Comparison of ENCODE assay signal across 1 cellular context in the genomic region with DNA sequence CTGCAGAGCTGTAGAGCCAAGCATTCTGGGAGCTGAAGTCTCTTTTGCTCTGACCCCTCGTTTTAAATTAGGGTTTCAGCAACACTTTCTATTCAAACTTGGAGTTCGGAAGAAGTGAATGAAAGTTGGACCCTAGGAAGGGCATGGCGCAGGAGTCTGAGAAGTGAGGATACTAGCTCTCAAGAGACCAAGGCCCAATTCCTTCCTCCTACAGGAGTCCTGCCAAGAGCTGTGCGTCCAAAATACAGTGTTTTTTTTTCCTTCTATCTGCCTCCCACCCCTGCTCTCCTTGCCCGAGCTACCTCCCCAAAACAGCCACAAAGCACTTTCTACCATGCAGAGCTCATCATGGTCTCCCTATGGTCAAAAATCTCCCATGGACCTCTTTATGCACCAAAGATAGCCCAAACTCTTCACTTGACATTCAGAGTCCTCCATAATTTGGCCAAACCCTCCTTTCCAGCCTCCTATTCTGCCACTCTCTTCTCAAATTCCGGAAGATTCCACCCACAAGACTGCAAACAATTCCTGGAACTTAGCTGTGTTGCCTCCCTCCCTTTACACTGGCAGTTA.
A peak's percentile ranks its signal among the peaks of the same experiment; 100 is the strongest.
TF ChIP-seq lines count a peak whose summit lies in the region.

No MANE protein-coding gene starts in this region.

TF ChIP-seq in K562, 482 proteins besides CTCF, POLR2A, EP300 and RAD21 (continued from another document and continues in another):
- TF ChIP-seq, protein P1, sequence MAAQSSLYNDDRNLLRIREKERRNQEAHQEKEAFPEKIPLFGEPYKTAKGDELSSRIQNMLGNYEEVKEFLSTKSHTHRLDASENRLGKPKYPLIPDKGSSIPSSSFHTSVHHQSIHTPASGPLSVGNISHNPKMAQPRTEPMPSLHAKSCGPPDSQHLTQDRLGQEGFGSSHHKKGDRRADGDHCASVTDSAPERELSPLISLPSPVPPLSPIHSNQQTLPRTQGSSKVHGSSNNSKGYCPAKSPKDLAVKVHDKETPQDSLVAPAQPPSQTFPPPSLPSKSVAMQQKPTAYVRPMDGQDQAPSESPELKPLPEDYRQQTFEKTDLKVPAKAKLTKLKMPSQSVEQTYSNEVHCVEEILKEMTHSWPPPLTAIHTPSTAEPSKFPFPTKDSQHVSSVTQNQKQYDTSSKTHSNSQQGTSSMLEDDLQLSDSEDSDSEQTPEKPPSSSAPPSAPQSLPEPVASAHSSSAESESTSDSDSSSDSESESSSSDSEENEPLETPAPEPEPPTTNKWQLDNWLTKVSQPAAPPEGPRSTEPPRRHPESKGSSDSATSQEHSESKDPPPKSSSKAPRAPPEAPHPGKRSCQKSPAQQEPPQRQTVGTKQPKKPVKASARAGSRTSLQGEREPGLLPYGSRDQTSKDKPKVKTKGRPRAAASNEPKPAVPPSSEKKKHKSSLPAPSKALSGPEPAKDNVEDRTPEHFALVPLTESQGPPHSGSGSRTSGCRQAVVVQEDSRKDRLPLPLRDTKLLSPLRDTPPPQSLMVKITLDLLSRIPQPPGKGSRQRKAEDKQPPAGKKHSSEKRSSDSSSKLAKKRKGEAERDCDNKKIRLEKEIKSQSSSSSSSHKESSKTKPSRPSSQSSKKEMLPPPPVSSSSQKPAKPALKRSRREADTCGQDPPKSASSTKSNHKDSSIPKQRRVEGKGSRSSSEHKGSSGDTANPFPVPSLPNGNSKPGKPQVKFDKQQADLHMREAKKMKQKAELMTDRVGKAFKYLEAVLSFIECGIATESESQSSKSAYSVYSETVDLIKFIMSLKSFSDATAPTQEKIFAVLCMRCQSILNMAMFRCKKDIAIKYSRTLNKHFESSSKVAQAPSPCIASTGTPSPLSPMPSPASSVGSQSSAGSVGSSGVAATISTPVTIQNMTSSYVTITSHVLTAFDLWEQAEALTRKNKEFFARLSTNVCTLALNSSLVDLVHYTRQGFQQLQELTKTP (IDR thresholded peaks at IDR 0.05; ENCODE audit: low read depth in 1 of 2, partially characterized antibody in 2 of 2): peak in 1 of 2 experiments; percentile 57
- TF ChIP-seq, protein P2, sequence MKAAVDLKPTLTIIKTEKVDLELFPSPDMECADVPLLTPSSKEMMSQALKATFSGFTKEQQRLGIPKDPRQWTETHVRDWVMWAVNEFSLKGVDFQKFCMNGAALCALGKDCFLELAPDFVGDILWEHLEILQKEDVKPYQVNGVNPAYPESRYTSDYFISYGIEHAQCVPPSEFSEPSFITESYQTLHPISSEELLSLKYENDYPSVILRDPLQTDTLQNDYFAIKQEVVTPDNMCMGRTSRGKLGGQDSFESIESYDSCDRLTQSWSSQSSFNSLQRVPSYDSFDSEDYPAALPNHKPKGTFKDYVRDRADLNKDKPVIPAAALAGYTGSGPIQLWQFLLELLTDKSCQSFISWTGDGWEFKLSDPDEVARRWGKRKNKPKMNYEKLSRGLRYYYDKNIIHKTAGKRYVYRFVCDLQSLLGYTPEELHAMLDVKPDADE (conservative IDR thresholded peaks at IDR 0.05; ENCODE audit: control insufficient read depth, low read depth, low read length): no peak
- TF ChIP-seq SRSF1 (IDR thresholded peaks at IDR 0.05; ENCODE audit: low read depth, low read length) (no peak), HDAC3 (IDR thresholded peaks at IDR 0.05; ENCODE audit: borderline replicate concordance, partially characterized antibody) (no peak), NEUROD1 (IDR thresholded peaks at IDR 0.05; ENCODE audit: borderline replicate concordance, low read depth, low read length, partially characterized antibody) (no peak), PTBP1 (IDR thresholded peaks at IDR 0.05; ENCODE audit: low read depth, low read length) (no peak), SMARCE1 (IDR thresholded peaks at IDR 0.05) (no peak), ZNF76 (CRISPR knock-in tag; IDR thresholded peaks at IDR 0.05; ENCODE audit: borderline replicate concordance) (no peak), ZNF175 (CRISPR knock-in tag; IDR thresholded peaks at IDR 0.05; ENCODE audit: low read depth) (no peak; the same call in 1 of the 2 replicates), ZNF316 (IDR thresholded peaks at IDR 0.05) (no peak), CREB1 (IDR thresholded peaks at IDR 0.05) (no peak), CREB1 (CRISPR knock-in tag; IDR thresholded peaks at IDR 0.05) (no peak), ZNF583 (CRISPR knock-in tag; IDR thresholded peaks at IDR 0.05) (no peak), SUPT5H (IDR thresholded peaks at IDR 0.05) (no peak), TBP (optimal IDR thresholded peaks at IDR 0.05; ENCODE audit: low read depth, low read length) (no peak)
- TF ChIP-seq, protein P3, sequence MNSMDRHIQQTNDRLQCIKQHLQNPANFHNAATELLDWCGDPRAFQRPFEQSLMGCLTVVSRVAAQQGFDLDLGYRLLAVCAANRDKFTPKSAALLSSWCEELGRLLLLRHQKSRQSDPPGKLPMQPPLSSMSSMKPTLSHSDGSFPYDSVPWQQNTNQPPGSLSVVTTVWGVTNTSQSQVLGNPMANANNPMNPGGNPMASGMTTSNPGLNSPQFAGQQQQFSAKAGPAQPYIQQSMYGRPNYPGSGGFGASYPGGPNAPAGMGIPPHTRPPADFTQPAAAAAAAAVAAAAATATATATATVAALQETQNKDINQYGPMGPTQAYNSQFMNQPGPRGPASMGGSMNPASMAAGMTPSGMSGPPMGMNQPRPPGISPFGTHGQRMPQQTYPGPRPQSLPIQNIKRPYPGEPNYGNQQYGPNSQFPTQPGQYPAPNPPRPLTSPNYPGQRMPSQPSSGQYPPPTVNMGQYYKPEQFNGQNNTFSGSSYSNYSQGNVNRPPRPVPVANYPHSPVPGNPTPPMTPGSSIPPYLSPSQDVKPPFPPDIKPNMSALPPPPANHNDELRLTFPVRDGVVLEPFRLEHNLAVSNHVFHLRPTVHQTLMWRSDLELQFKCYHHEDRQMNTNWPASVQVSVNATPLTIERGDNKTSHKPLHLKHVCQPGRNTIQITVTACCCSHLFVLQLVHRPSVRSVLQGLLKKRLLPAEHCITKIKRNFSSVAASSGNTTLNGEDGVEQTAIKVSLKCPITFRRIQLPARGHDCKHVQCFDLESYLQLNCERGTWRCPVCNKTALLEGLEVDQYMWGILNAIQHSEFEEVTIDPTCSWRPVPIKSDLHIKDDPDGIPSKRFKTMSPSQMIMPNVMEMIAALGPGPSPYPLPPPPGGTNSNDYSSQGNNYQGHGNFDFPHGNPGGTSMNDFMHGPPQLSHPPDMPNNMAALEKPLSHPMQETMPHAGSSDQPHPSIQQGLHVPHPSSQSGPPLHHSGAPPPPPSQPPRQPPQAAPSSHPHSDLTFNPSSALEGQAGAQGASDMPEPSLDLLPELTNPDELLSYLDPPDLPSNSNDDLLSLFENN (IDR thresholded peaks at IDR 0.05; ENCODE audit: low read depth in 2 of 2, low read length in 2 of 2): no peak
- TF ChIP-seq, protein P4, sequence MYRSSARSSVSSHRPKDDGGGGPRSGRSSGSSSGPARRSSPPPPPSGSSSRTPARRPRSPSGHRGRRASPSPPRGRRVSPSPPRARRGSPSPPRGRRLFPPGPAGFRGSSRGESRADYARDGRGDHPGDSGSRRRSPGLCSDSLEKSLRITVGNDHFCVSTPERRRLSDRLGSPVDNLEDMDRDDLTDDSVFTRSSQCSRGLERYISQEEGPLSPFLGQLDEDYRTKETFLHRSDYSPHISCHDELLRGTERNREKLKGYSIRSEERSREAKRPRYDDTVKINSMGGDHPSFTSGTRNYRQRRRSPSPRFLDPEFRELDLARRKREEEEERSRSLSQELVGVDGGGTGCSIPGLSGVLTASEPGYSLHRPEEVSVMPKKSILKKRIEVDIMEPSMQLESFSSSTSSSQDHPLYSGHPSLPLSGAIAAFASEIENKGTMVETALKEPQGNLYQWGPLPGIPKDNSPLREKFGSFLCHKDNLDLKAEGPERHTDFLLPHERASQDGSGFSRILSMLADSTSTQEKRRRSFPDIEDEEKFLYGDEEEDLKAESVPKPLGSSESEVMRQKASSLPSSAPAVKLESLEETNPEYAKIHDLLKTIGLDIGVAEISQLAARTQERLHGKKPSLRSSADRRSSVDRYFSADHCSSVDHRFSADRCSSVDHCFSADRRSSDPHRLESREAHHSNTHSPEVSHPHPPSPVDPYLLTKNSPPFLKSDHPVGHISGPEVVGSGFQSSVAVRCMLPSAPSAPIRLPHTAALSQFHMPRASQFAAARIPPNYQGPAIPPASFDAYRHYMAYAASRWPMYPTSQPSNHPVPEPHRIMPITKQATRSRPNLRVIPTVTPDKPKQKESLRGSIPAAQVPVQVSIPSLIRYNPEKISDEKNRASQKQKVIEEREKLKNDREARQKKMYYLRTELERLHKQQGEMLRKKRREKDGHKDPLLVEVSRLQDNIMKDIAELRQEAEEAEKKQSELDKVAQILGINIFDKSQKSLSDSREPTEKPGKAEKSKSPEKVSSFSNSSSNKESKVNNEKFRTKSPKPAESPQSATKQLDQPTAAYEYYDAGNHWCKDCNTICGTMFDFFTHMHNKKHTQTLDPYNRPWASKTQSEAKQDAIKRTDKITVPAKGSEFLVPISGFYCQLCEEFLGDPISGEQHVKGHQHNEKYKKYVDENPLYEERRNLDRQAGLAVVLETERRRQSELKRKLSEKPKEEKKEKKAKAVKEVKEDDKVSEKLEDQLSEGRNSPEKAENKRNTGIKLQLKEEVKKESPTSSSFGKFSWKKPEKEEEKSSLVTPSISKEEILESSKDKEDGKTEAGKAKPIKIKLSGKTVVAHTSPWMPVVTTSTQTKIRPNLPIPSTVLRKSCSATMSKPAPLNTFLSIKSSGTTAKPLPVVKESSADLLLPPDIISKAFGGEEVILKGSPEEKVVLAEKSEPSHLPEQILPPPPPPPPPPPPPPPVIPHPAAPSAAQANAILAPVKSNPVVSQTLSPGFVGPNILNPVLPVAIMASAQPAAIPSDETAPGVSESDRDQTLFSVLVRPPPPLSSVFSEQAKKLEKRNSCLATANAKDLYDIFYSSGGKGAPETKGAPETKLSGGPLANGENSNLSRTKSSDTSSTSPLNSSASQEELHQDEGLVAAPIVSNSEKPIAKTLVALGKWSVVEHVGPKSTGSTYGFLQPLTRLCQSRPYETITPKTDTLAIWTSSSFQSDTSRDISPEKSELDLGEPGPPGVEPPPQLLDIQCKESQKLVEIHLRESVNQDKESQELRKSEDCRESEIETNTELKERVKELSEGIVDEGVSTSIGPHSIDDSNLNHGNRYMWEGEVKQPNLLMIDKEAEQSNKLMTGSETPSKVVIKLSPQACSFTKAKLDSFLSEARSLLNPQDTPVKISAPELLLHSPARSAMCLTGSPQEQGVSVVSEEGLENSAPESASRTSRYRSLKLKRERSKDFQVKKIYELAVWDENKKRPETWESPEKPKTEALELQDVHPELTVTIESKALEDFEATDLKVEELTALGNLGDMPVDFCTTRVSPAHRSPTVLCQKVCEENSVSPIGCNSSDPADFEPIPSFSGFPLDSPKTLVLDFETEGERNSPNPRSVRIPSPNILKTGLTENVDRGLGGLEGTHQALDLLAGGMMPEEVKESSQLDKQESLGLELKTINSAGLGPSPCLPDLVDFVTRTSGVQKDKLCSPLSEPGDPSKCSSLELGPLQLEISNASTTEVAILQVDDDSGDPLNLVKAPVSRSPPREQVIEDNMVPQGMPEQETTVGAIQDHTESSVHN (IDR thresholded peaks at IDR 0.05; ENCODE audit: borderline replicate concordance in 1 of 2, low read depth in 1 of 2): no peak
- TF ChIP-seq, protein P5, sequence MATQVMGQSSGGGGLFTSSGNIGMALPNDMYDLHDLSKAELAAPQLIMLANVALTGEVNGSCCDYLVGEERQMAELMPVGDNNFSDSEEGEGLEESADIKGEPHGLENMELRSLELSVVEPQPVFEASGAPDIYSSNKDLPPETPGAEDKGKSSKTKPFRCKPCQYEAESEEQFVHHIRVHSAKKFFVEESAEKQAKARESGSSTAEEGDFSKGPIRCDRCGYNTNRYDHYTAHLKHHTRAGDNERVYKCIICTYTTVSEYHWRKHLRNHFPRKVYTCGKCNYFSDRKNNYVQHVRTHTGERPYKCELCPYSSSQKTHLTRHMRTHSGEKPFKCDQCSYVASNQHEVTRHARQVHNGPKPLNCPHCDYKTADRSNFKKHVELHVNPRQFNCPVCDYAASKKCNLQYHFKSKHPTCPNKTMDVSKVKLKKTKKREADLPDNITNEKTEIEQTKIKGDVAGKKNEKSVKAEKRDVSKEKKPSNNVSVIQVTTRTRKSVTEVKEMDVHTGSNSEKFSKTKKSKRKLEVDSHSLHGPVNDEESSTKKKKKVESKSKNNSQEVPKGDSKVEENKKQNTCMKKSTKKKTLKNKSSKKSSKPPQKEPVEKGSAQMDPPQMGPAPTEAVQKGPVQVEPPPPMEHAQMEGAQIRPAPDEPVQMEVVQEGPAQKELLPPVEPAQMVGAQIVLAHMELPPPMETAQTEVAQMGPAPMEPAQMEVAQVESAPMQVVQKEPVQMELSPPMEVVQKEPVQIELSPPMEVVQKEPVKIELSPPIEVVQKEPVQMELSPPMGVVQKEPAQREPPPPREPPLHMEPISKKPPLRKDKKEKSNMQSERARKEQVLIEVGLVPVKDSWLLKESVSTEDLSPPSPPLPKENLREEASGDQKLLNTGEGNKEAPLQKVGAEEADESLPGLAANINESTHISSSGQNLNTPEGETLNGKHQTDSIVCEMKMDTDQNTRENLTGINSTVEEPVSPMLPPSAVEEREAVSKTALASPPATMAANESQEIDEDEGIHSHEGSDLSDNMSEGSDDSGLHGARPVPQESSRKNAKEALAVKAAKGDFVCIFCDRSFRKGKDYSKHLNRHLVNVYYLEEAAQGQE (CRISPR knock-in tag; IDR thresholded peaks at IDR 0.05; ENCODE audit: low read depth): no peak
- TF ChIP-seq, protein P6, sequence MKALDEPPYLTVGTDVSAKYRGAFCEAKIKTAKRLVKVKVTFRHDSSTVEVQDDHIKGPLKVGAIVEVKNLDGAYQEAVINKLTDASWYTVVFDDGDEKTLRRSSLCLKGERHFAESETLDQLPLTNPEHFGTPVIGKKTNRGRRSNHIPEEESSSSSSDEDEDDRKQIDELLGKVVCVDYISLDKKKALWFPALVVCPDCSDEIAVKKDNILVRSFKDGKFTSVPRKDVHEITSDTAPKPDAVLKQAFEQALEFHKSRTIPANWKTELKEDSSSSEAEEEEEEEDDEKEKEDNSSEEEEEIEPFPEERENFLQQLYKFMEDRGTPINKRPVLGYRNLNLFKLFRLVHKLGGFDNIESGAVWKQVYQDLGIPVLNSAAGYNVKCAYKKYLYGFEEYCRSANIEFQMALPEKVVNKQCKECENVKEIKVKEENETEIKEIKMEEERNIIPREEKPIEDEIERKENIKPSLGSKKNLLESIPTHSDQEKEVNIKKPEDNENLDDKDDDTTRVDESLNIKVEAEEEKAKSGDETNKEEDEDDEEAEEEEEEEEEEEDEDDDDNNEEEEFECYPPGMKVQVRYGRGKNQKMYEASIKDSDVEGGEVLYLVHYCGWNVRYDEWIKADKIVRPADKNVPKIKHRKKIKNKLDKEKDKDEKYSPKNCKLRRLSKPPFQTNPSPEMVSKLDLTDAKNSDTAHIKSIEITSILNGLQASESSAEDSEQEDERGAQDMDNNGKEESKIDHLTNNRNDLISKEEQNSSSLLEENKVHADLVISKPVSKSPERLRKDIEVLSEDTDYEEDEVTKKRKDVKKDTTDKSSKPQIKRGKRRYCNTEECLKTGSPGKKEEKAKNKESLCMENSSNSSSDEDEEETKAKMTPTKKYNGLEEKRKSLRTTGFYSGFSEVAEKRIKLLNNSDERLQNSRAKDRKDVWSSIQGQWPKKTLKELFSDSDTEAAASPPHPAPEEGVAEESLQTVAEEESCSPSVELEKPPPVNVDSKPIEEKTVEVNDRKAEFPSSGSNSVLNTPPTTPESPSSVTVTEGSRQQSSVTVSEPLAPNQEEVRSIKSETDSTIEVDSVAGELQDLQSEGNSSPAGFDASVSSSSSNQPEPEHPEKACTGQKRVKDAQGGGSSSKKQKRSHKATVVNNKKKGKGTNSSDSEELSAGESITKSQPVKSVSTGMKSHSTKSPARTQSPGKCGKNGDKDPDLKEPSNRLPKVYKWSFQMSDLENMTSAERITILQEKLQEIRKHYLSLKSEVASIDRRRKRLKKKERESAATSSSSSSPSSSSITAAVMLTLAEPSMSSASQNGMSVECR (CRISPR knock-in tag; IDR thresholded peaks at IDR 0.05): no peak
- TF ChIP-seq, protein P7, sequence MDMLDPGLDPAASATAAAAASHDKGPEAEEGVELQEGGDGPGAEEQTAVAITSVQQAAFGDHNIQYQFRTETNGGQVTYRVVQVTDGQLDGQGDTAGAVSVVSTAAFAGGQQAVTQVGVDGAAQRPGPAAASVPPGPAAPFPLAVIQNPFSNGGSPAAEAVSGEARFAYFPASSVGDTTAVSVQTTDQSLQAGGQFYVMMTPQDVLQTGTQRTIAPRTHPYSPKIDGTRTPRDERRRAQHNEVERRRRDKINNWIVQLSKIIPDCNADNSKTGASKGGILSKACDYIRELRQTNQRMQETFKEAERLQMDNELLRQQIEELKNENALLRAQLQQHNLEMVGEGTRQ (CRISPR knock-in tag; IDR thresholded peaks at IDR 0.05): no peak
